ENCODE assay signal across 8 cellular contexts in the genomic region with DNA sequence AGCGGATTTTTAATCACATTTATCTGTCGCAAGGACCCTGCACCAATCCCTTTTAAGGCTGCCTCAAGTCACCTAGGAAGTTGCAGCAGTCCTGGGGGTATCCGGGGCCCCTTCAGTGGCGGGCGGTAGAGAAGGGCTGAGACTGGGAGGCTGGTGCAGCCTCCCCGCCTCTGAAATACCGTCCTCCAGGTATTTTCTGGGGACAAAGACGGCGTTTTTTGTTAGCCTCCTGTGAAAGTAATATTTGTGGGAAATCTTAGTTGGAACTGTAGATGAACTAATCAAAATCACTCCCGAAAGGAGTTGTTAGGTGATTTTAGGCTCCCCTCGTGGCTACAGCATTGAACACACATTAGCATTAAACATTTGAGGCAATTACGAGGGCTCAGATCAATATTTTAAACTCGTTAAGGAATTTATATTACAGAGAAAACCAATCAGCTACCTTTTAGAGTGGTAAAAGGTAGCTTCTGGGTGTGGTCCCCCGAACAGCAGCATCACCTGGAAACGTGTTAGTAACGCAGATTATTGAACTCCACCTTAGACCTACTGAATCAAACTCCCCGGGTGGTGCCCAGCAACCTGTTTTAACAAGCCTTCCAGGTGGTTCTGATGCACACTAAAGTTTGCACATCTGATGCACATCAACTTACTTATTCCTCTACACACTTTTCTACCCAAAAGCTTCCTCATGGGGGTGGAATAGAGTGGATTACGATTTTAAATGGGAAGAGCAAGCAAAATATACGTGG. TPM values are rescaled to one million over a fixed set of nuclear protein-coding genes. Genes with fewer than 3 reads are reported as not detected.
DNase-seq lines count a peak whose midpoint lies in the region; ATAC-seq, FAIRE-seq and TF ChIP-seq lines count a peak whose summit lies in the region.

No MANE protein-coding gene starts in this region.

- H3K9me3 Mint-ChIP-seq in endodermal cell: no peaks in the 10 kb centered on the region
- H3K9me3 Mint-ChIP-seq in natural killer cell treated with Interleukin-12 subunit alpha and Interleukin-12 subunit beta and Interleukin-15 and Interleukin-18, amount 100 ng/mL, for 72 hours: no peaks in the 10 kb centered on the region

- ATAC-seq in HG02571 (IDR thresholded peaks at IDR 0.05; ENCODE audit: unreplicated experiment): peak; percentile 25
- no peak for ATAC-seq in natural killer cell treated with Interleukin-12 subunit alpha and Interleukin-12 subunit beta and Interleukin-15 and Interleukin-18, amount 100 ng/mL, for 72 hours

- peak overlapping the region; percentile 16 for H3K27ac ChIP-seq in endodermal cell (ENCODE audit: low read depth, low read length)

- peak overlapping the region; percentile 95 for H3K27ac Mint-ChIP-seq in endodermal cell
- H3K27ac Mint-ChIP-seq in natural killer cell treated with Interleukin-12 subunit alpha and Interleukin-12 subunit beta and Interleukin-15 and Interleukin-18, amount 100 ng/mL, for 72 hours: peak overlapping the region in 1 of 2 donors; percentile 72

- H3K4me1 Mint-ChIP-seq in endodermal cell: peaks cover 18% of the 10 kb centered on the region
- peaks cover 33 to 38% of the 10 kb centered on the region in 2 donors for H3K4me1 Mint-ChIP-seq in natural killer cell treated with Interleukin-12 subunit alpha and Interleukin-12 subunit beta and Interleukin-15 and Interleukin-18, amount 100 ng/mL, for 72 hours (ENCODE audit: low read depth in 2 of 2)

- DNase-seq in GM12892 (ENCODE audit: insufficient read length) (no peak), NT2/D1 (ENCODE audit: low read depth, low spot score) (no peak), endodermal cell (no peak), NCI-H774 (lab: John Stamatoyannopoulos, UW) (no peak), NCI-H2081 treated with DMSO at 0.1 percent for 48 hours (lab: John Stamatoyannopoulos, UW) (no peak), NCI-H2227 (lab: John Stamatoyannopoulos, UW; ENCODE audit: unreplicated experiment) (no peak)
- no peak for DNase-seq in natural killer cell treated with Interleukin-12 subunit alpha and Interleukin-12 subunit beta and Interleukin-15 and Interleukin-18, amount 100 ng/mL, for 72 hours (ENCODE audit: low spot score)

- H3K4me1 ChIP-seq in NT2/D1 (ENCODE audit: insufficient read depth, insufficient read length): no peaks in the 10 kb centered on the region
- H3K4me1 ChIP-seq in endodermal cell (ENCODE audit: control insufficient read depth, insufficient read depth, low read length): no peaks in the 10 kb centered on the region

- H3K27me3 Mint-ChIP-seq in endodermal cell (ENCODE audit: insufficient read depth): no peaks in the 10 kb centered on the region
- H3K27me3 Mint-ChIP-seq in natural killer cell treated with Interleukin-12 subunit alpha and Interleukin-12 subunit beta and Interleukin-15 and Interleukin-18, amount 100 ng/mL, for 72 hours: no peaks in the 10 kb centered on the region

- H3K9me3 ChIP-seq in NT2/D1 (ENCODE audit: insufficient read depth, low read length): no peaks in the 10 kb centered on the region
- no peaks in the 10 kb centered on the region for H3K9me3 ChIP-seq in endodermal cell (ENCODE audit: control insufficient read depth, low read length)

- no peak for TF ChIP-seq CTCF in endodermal cell (conservative IDR thresholded peaks at IDR 0.05)

- H3K9ac ChIP-seq in NT2/D1 (ENCODE audit: insufficient read length, low read depth) (peak overlapping the region; percentile 80), endodermal cell (ENCODE audit: extremely low read depth, low read length, poor library complexity, severe bottlenecking) (peak overlapping the region; percentile 77)

- H3K27me3 ChIP-seq in NT2/D1 (ENCODE audit: insufficient read depth, insufficient read length) (peaks cover 4% of the 10 kb centered on the region), endodermal cell (ENCODE audit: control insufficient read depth, insufficient read depth, low read length, poor library complexity, severe bottlenecking) (no peaks in the 10 kb centered on the region)

- H3K36me3 ChIP-seq in NT2/D1 (ENCODE audit: insufficient read depth, insufficient read length, low read length) (no peaks in the 10 kb centered on the region), endodermal cell (ENCODE audit: control insufficient read depth, insufficient read depth, low read length) (peaks cover 4% of the 10 kb centered on the region)

- H3K4me3 Mint-ChIP-seq in endodermal cell: peak overlapping the region; percentile 78
- peak overlapping the region; percentile 98 for H3K4me3 Mint-ChIP-seq in natural killer cell treated with Interleukin-12 subunit alpha and Interleukin-12 subunit beta and Interleukin-15 and Interleukin-18, amount 100 ng/mL, for 72 hours

- H3K36me3 Mint-ChIP-seq in endodermal cell (ENCODE audit: low read depth): peaks cover 13% of the 10 kb centered on the region
- peaks cover 7% of the 10 kb centered on the region for H3K36me3 Mint-ChIP-seq in natural killer cell treated with Interleukin-12 subunit alpha and Interleukin-12 subunit beta and Interleukin-15 and Interleukin-18, amount 100 ng/mL, for 72 hours

- peak; percentile 50 for FAIRE-seq in GM12892 (lab: Jason Lieb, UNC)

- H3K4me3 ChIP-seq in NT2/D1 (ENCODE audit: insufficient read length, low read depth): peak overlapping the region; percentile 72
- H3K4me3 ChIP-seq in endodermal cell (ENCODE audit: low read length): peak overlapping the region; percentile 83

- 27 to 31% methylated on average over 9 to 19 of the region's 19 CpGs for WGBS in endodermal cell (ENCODE audit: insufficient coverage in 1 of 2, insufficient read length in 1 of 2), 2 experiments

- TF ChIP-seq POLR2A in GM12892 (IDR thresholded peaks at IDR 0.05; ENCODE audit: low read depth, low read length): no peak

RNA-seq across cellular contexts. Expression of a gene that starts 0.5 kb away (rescaled TPM):
- 110 TPM for polyA plus RNA-seq in GM12892 (2012; ENCODE audit: missing spikeins)
- total RNA-seq in endodermal cell: 10 to 100 TPM; 69.2 to 82.3 TPM
- 54.1 TPM for polyA plus RNA-seq in endodermal cell (2013, experiment 1 of 2)
- polyA plus RNA-seq in endodermal cell (2013, experiment 2 of 2): 58.7 TPM
- total RNA-seq in natural killer cell treated with Interleukin-12 subunit alpha and Interleukin-12 subunit beta and Interleukin-15 and Interleukin-18, amount 100 ng/mL, for 72 hours: 100 to 1,000 TPM; 104 to 123 TPM

RNA-seq across cellular contexts. Expression of a gene that starts 19.0 kb away (rescaled TPM):
- 2.1 TPM for polyA plus RNA-seq in GM12892 (2012; ENCODE audit: missing spikeins)
- total RNA-seq in endodermal cell: 1 to 10 TPM; 3.9 to 4.0 TPM
- 1.3 TPM for polyA plus RNA-seq in endodermal cell (2013, experiment 1 of 2)
- 1.5 TPM for polyA plus RNA-seq in endodermal cell (2013, experiment 2 of 2)
- total RNA-seq in natural killer cell treated with Interleukin-12 subunit alpha and Interleukin-12 subunit beta and Interleukin-15 and Interleukin-18, amount 100 ng/mL, for 72 hours: 1 to 10 TPM; 4.4 to 8.5 TPM

RNA-seq across cellular contexts. Expression of a gene that starts 55.7 kb away (rescaled TPM):
- polyA plus RNA-seq in GM12892 (2012; ENCODE audit: missing spikeins): 1.9 TPM
- total RNA-seq in endodermal cell: under 1 TPM; 0.58 to 0.77 TPM
- polyA plus RNA-seq in endodermal cell (2013, experiment 1 of 2): 0.53 TPM
- 0.50 TPM for polyA plus RNA-seq in endodermal cell (2013, experiment 2 of 2)
- total RNA-seq in natural killer cell treated with Interleukin-12 subunit alpha and Interleukin-12 subunit beta and Interleukin-15 and Interleukin-18, amount 100 ng/mL, for 72 hours: 1 to 10 TPM in 1 of 2 donors, under 1 TPM in 1; 0.50 to 1.5 TPM
